Comparison of ENCODE assay signal across 9 cellular contexts in the genomic region with DNA sequence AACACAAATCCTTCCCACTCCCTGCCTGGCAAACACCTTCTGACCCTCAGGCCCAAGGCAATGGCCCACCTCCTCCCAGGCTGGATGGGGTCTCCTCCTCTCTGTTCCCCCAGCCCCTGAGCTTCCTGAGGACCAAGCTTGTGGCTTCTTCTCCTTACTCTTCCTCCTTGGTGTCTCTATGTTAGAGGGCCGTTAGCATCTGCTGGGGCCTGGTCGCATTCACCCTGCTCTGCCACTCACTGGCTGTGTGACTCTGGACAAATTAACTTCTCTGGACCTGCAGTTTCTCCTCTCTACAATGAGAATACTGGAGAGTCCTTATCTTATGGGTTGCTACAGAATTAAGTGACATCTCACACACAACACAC. TPM values are rescaled to one million over a fixed set of nuclear protein-coding genes. Genes with fewer than 3 reads are reported as not detected.
DNase-seq lines count a peak whose midpoint lies in the region; ATAC-seq and TF ChIP-seq lines count a peak whose summit lies in the region.
"Had no signal": no experiment of that assay in that cellular context is flagged by ENCODE, and none has a peak within 500 bp of the region (broad histone marks: within the 10 kb centered on the region; RNA-seq: fewer than 3 reads in every experiment).

No MANE protein-coding gene starts in this region.

- H3K27ac ChIP-seq in CD4-positive, alpha-beta T cell (ENCODE audit: low read depth, low read length): no peak overlapping the region
- peak overlapping the region; percentile 95 for H3K27ac ChIP-seq in PC-9
- H3K27ac ChIP-seq in neutrophil: peak overlapping the region; percentile 73

- TF ChIP-seq CTCF in CD4-positive, alpha-beta T cell (IDR thresholded peaks at IDR 0.05): no peak
- no peak for TF ChIP-seq CTCF in PC-9 (conservative IDR thresholded peaks at IDR 0.05)
- TF ChIP-seq CTCF in endothelial cell (IDR thresholded peaks at IDR 0.05; ENCODE audit: unreplicated experiment): no peak
- TF ChIP-seq CTCF in neutrophil (IDR thresholded peaks at IDR 0.05): no peak

- H4K20me1 ChIP-seq in PC-9 (ENCODE audit: insufficient read depth): no peaks in the 10 kb centered on the region

- no peaks in the 10 kb centered on the region for H3K27me3 Mint-ChIP-seq in CD4-positive, alpha-beta T cell
- H3K27me3 Mint-ChIP-seq in endothelial cell (ENCODE audit: unreplicated experiment): peaks cover 18% of the 10 kb centered on the region

- H2AFZ ChIP-seq in PC-9: no peak overlapping the region

- H3K4me1 Mint-ChIP-seq in CD4-positive, alpha-beta T cell (ENCODE audit: low read depth): peaks cover 57% of the 10 kb centered on the region
- H3K4me1 Mint-ChIP-seq in endothelial cell (ENCODE audit: unreplicated experiment): peaks cover 35% of the 10 kb centered on the region

- TSS peak; percentile 64 for BruUV-seq in PC-9 (replicated peaks; lab: Mats Ljungman, UMichigan)

- no peak for ATAC-seq in CD4-positive, alpha-beta T cell (ENCODE audit: poor library complexity)
- no peak for ATAC-seq in GM21360 (IDR thresholded peaks at IDR 0.05; ENCODE audit: unreplicated experiment)
- no peak for ATAC-seq in GM18505 (IDR thresholded peaks at IDR 0.05; ENCODE audit: unreplicated experiment)
- no peak for ATAC-seq in GM19397 (IDR thresholded peaks at IDR 0.05; ENCODE audit: unreplicated experiment)

- H3K9me3 Mint-ChIP-seq in CD4-positive, alpha-beta T cell: no peaks in the 10 kb centered on the region
- H3K9me3 Mint-ChIP-seq in endothelial cell (ENCODE audit: unreplicated experiment): no peaks in the 10 kb centered on the region

- peak overlapping the region; percentile 90 for H3K4me2 ChIP-seq in PC-9

- TF ChIP-seq POLR2A in GM18505 (IDR thresholded peaks at IDR 0.05; ENCODE audit: borderline replicate concordance, extremely low read depth, insufficient read depth, insufficient read length): no peak

- CTCF ChIA-PET in CD4-positive, alpha-beta T cell (lab: Charles Lee): interaction anchor here (1.8 to 2.8 kb wide), 2 partner anchors 94 kb away, joined by 4 to 16 read pairs; no protein-coding TSS in a partner anchor
- CTCF ChIA-PET in PC-9 (lab: Charles Lee): no interaction called here

- H3K36me3 ChIP-seq in PC-9 (ENCODE audit: low read depth): no peaks in the 10 kb centered on the region
- no peaks in the 10 kb centered on the region for H3K36me3 ChIP-seq in neutrophil

- POLR2A ChIA-PET in CD4-positive, alpha-beta T cell (lab: Charles Lee): interaction anchor here (0.9 to 3.7 kb wide), 4 partner anchors 16 to 95 kb away, joined by 3 to 26 read pairs (median 4); no protein-coding TSS in a partner anchor
- POLR2A ChIA-PET in PC-9 (lab: Charles Lee; ENCODE audit: unreplicated experiment): no interaction called here

- no peak for DNase-seq in CD4-positive, alpha-beta T cell
- DNase-seq in PC-9 (no peak), endothelial cell (ENCODE audit: low spot score) (no peak), midbrain (lab: John Stamatoyannopoulos, UW) (no peak)

- no peaks in the 10 kb centered on the region for H3K36me3 Mint-ChIP-seq in CD4-positive, alpha-beta T cell (ENCODE audit: low read depth)
- no peaks in the 10 kb centered on the region for H3K36me3 Mint-ChIP-seq in endothelial cell (ENCODE audit: low read depth, unreplicated experiment)

- peak overlapping the region; percentile 96 for H3K27ac Mint-ChIP-seq in CD4-positive, alpha-beta T cell
- peak overlapping the region; percentile 89 for H3K27ac Mint-ChIP-seq in endothelial cell (ENCODE audit: unreplicated experiment)

- H3K4me3 ChIP-seq in PC-9 (peak overlapping the region; percentile 90), neutrophil (ENCODE audit: low read depth in 1 of 2, low read length in 1 of 2) (peak overlapping the region; percentile 66 to 75)

- H3F3A ChIP-seq in PC-9 (ENCODE audit: insufficient read depth, low read depth): peaks cover 62% of the 10 kb centered on the region

- no peaks in the 10 kb centered on the region for H3K9me2 ChIP-seq in PC-9 (ENCODE audit: insufficient read depth)

- H3K4me1 ChIP-seq in PC-9 (replicated peaks; ENCODE audit: insufficient read depth) (peaks cover 82% of the 10 kb centered on the region), neutrophil (ENCODE audit: control insufficient read depth in 1 of 2, insufficient read depth in 1 of 2, low read depth in 1 of 2, low read length in 1 of 2) (peaks cover 26 to 27% of the 10 kb centered on the region in 2 experiments)

- intact Hi-C loops in CD4-positive, alpha-beta T cell (cut with DNase I, micrococcal nuclease): loop anchor here (1.0 to 2.0 kb wide), 2 partner anchors 17 to 75 kb away; partner anchors contain the start of genes MT1E (in 1 of the 2) and MT1X (in 1 of the 2)
- intact Hi-C loops in PC-9 (cut with micrococcal nuclease; ENCODE audit: unreplicated experiment): loop anchor here (1.0 to 10.0 kb wide), 7 partner anchors 19 to 1135 kb away; partner anchors contain the start of gene MT1X

- no peaks in the 10 kb centered on the region; the same call in 1 of the 2 replicates for H3K79me2 ChIP-seq in PC-9 (ENCODE audit: low read depth)

- H3K27me3 ChIP-seq in CD4-positive, alpha-beta T cell (ENCODE audit: control insufficient read depth, insufficient read depth, low read length): no peaks in the 10 kb centered on the region
- H3K27me3 ChIP-seq in PC-9 (ENCODE audit: insufficient read depth, low read depth) (no peaks in the 10 kb centered on the region), neutrophil (peaks cover 14% of the 10 kb centered on the region)

- H3K9me3 ChIP-seq in CD4-positive, alpha-beta T cell (ENCODE audit: control insufficient read depth, low read length): no peaks in the 10 kb centered on the region
- no peaks in the 10 kb centered on the region for H3K9me3 ChIP-seq in PC-9 (ENCODE audit: insufficient read depth, low read depth)
- H3K9me3 ChIP-seq in neutrophil: no peaks in the 10 kb centered on the region

- peak overlapping the region; percentile 87 for H3K4me3 Mint-ChIP-seq in CD4-positive, alpha-beta T cell
- peak overlapping the region; percentile 76 for H3K4me3 Mint-ChIP-seq in endothelial cell (ENCODE audit: unreplicated experiment)

RNA-seq across cellular contexts. Expression of gene MT2A, which starts 0.7 kb away (rescaled TPM):
- 10 to 100 TPM; 47.1 to 50.8 TPM for total RNA-seq in CD4-positive, alpha-beta T cell
- total RNA-seq in PC-9 (2021): 203 and 353 TPM in 2 replicates
- 2.4 TPM for total RNA-seq in endothelial cell (ENCODE audit: unreplicated experiment)

RNA-seq across cellular contexts. Expression of gene MT1E, which starts 17.9 kb away (rescaled TPM):
- 1 to 10 TPM; 2.5 to 2.9 TPM for total RNA-seq in CD4-positive, alpha-beta T cell
- total RNA-seq in PC-9 (2021) (22.0 and 22.2 TPM in 2 replicates), endothelial cell (ENCODE audit: unreplicated experiment) (not detected)

RNA-seq across cellular contexts. Expression of gene MT3, which starts 18.3 kb away (rescaled TPM):
- total RNA-seq in CD4-positive, alpha-beta T cell: under 1 TPM in 1 of 2 experiments, not detected in 1; 0.50 TPM
- not detected in 2 replicates for total RNA-seq in PC-9 (2021)
- not detected for total RNA-seq in endothelial cell (ENCODE audit: unreplicated experiment)
- total RNA-seq: HT1080 had no signal

RNA-seq across cellular contexts. Expression of gene MT1M, which starts 24.8 kb away (rescaled TPM):
- not detected for total RNA-seq in CD4-positive, alpha-beta T cell
- total RNA-seq in PC-9 (2021): not detected in 2 replicates
- total RNA-seq in endothelial cell (ENCODE audit: unreplicated experiment): not detected
- total RNA-seq: HT1080 had no signal

RNA-seq across cellular contexts. Expression of gene MT1A, which starts 30.8 kb away (rescaled TPM):
- total RNA-seq in CD4-positive, alpha-beta T cell: not detected
- total RNA-seq in PC-9 (2021) (16.9 and 23.5 TPM in 2 replicates), endothelial cell (ENCODE audit: unreplicated experiment) (not detected)
- total RNA-seq: HT1080 had no signal

Comparison
In these comparisons a context has a peak if more than half of its experiments do, and no peak if none do; other contexts are left out.
1. RNA of gene MT2A, which starts 0.7 kb away (total RNA-seq): 203 to 353 TPM in PC-9 and 47.1 to 50.8 TPM in CD4-positive, alpha-beta T cell; 2.4 TPM in endothelial cell (single experiment); every median in the first group is over 10 times any median in the second.